14 cellular contexts compared by ENCODE assay signal in genomic region chr12:38883629-38884134, GRCh38. TPM values are rescaled to one million over a fixed set of nuclear protein-coding genes. Genes with fewer than 3 reads are reported as not detected.
DNase-seq lines count a peak whose midpoint lies in the region; ATAC-seq, FAIRE-seq and TF ChIP-seq lines count a peak whose summit lies in the region.
"Had no signal": no experiment of that assay in that cellular context is flagged by ENCODE, and none has a peak within 500 bp of the region (broad histone marks: within the 10 kb centered on the region; RNA-seq: fewer than 3 reads in every experiment).

No MANE protein-coding gene starts in this region.

- peaks cover 20% of the 10 kb centered on the region for H3K4me1 ChIP-seq in left ventricle myocardium inferior
- peaks cover 7% of the 10 kb centered on the region for H3K4me1 ChIP-seq in right cardiac atrium (ENCODE audit: control insufficient read depth, insufficient read depth, low read length)
- no peaks in the 10 kb centered on the region for H3K4me1 ChIP-seq in MM.1S (ENCODE audit: low read length)

- H3K9me3 ChIP-seq in left ventricle myocardium inferior (replicated peaks): peaks cover 18% of the 10 kb centered on the region
- H3K9me3 ChIP-seq in right cardiac atrium (ENCODE audit: control insufficient read depth, low read length): no peaks in the 10 kb centered on the region
- no peaks in the 10 kb centered on the region for H3K9me3 ChIP-seq in MM.1S (replicated peaks; ENCODE audit: insufficient read depth, low read length)

- H3K9me2 ChIP-seq in MM.1S (replicated peaks; ENCODE audit: insufficient read depth, low read length): no peaks in the 10 kb centered on the region

- 65% methylated on average over 3 of the region's 3 CpGs for WGBS in right cardiac atrium

- H3K36me3 Mint-ChIP-seq in central memory CD8-positive, alpha-beta T cell (ENCODE audit: insufficient read depth): no peaks in the 10 kb centered on the region
- H3K36me3 Mint-ChIP-seq: CD4-positive, CD25-positive, alpha-beta regulatory T cell had no signal

- H4K20me1 ChIP-seq in MM.1S (ENCODE audit: insufficient read depth, low read length): no peaks in the 10 kb centered on the region; the same call in 1 of the 2 replicates

- H3K79me2 ChIP-seq in MM.1S (ENCODE audit: low read length): peaks cover 30% of the 10 kb centered on the region

- H3K27me3 ChIP-seq in left ventricle myocardium inferior (ENCODE audit: low read depth) (no peaks in the 10 kb centered on the region), right cardiac atrium (ENCODE audit: control insufficient read depth, insufficient read depth) (no peaks in the 10 kb centered on the region), MM.1S (replicated peaks; ENCODE audit: insufficient read depth, low read length) (no peaks in the 10 kb centered on the region)
- H3K27me3 ChIP-seq: BLaER1 treated with 17β-estradiol and CSF1 and Interleukin-3, amounts not matched to agents 10 nM and 100 nM had no signal

- H3K27me3 Mint-ChIP-seq in central memory CD8-positive, alpha-beta T cell: no peaks in the 10 kb centered on the region
- H3K27me3 Mint-ChIP-seq: CD4-positive, CD25-positive, alpha-beta regulatory T cell had no signal

- no peak overlapping the region for H3K9ac ChIP-seq in MM.1S (ENCODE audit: low read length)
- H3K9ac ChIP-seq: BLaER1 treated with 17β-estradiol and CSF1 and Interleukin-3, amounts not matched to agents 10 nM and 100 nM had no signal

- H3F3A ChIP-seq in MM.1S (ENCODE audit: insufficient read depth, low read length): no peaks in the 10 kb centered on the region

- H2AFZ ChIP-seq in MM.1S (ENCODE audit: low read length): no peak overlapping the region

- peak; percentile 52 for FAIRE-seq in urothelium cell line (lab: Jason Lieb, UNC)
- FAIRE-seq: HTR-8/SVneo had no signal

- H3K27ac ChIP-seq in left ventricle myocardium inferior (replicated peaks) (no peak overlapping the region), right cardiac atrium (ENCODE audit: low read length) (no peak overlapping the region), MM.1S (ENCODE audit: low read length) (no peak overlapping the region)
- H3K27ac ChIP-seq: BLaER1 treated with 17β-estradiol and CSF1 and Interleukin-3, amounts not matched to agents 10 nM and 100 nM had no signal

- peak overlapping the region; percentile 1 for H3K27ac Mint-ChIP-seq in central memory CD8-positive, alpha-beta T cell (ENCODE audit: low read depth)
- H3K27ac Mint-ChIP-seq: CD4-positive, CD25-positive, alpha-beta regulatory T cell; HFFc6 had no signal

- ATAC-seq in Right ventricle myocardium superior (ENCODE audit: poor library complexity): peak; percentile 61
- no peak for ATAC-seq in central memory CD8-positive, alpha-beta T cell (replicated peaks; ENCODE audit: extremely low read depth, poor library complexity, severe bottlenecking)
- peak; percentile 81 to 92 for ATAC-seq in right cardiac atrium
- ATAC-seq in GM18858 (IDR thresholded peaks at IDR 0.05; ENCODE audit: unreplicated experiment): no peak

- H3K36me3 ChIP-seq in left ventricle myocardium inferior: peaks cover 4% of the 10 kb centered on the region
- H3K36me3 ChIP-seq in MM.1S (replicated peaks; ENCODE audit: insufficient read depth, low read length): no peaks in the 10 kb centered on the region
- H3K36me3 ChIP-seq: BLaER1 treated with 17β-estradiol and CSF1 and Interleukin-3, amounts not matched to agents 10 nM and 100 nM had no signal

- peaks cover 5% of the 10 kb centered on the region for H3K4me1 Mint-ChIP-seq in central memory CD8-positive, alpha-beta T cell

- intact Hi-C loops in Right ventricle myocardium superior (cut with DNase I) (no loop called here), left ventricle myocardium inferior (cut with micrococcal nuclease) (no loop called here), right cardiac atrium (cut with DNase I) (no loop called here)

- no peak overlapping the region for H3K4me2 ChIP-seq in MM.1S (ENCODE audit: low read depth, low read length)
- H3K4me2 ChIP-seq: BLaER1 treated with 17β-estradiol and CSF1 and Interleukin-3, amounts not matched to agents 10 nM and 100 nM had no signal

- H3K4me3 ChIP-seq in left ventricle myocardium inferior (no peak overlapping the region), right cardiac atrium (ENCODE audit: low read length) (no peak overlapping the region), MM.1S (ENCODE audit: low read length) (no peak overlapping the region)
- H3K4me3 ChIP-seq: BLaER1 treated with 17β-estradiol and CSF1 and Interleukin-3, amounts not matched to agents 10 nM and 100 nM had no signal

- TF ChIP-seq CTCF in left ventricle myocardium inferior (IDR thresholded peaks at IDR 0.05; ENCODE audit: borderline replicate concordance) (no peak), MM.1S (IDR thresholded peaks at IDR 0.05; ENCODE audit: low read length) (no peak)

- no peaks in the 10 kb centered on the region for H3K9me3 Mint-ChIP-seq in central memory CD8-positive, alpha-beta T cell

- DNase-seq in Right ventricle myocardium superior (no peak), left ventricle myocardium inferior (no peak), right cardiac atrium (no peak), urothelium cell line (ENCODE audit: low spot score) (no peak), mesenteric fat pad (ENCODE audit: low spot score) (no peak), MM.1S (no peak)
- DNase-seq in central memory CD8-positive, alpha-beta T cell (ENCODE audit: low spot score in 2 of 2): no peak
- DNase-seq: 8988T; CD4-positive, CD25-positive, alpha-beta regulatory T cell; HCEC 1CT; HFFc6 had no signal

- no peak overlapping the region for H3K4me3 Mint-ChIP-seq in central memory CD8-positive, alpha-beta T cell
- H3K4me3 Mint-ChIP-seq: CD4-positive, CD25-positive, alpha-beta regulatory T cell; HFFc6 had no signal

RNA-seq across cellular contexts. Expression of gene CPNE8, which starts 21.7 kb away (rescaled TPM):
- 10.7 TPM for total RNA-seq in Right ventricle myocardium superior
- total RNA-seq in left ventricle myocardium inferior: 7.2 TPM
- total RNA-seq in right cardiac atrium: 10 to 100 TPM; 26.8 to 39.7 (median 33.8) TPM
- polyA plus RNA-seq in right cardiac atrium: 14.1 TPM
- 34.0 TPM for total RNA-seq in mesenteric fat pad
- total RNA-seq: HFFc6 had no signal

Comparison
In these comparisons a context has a peak if more than half of its experiments do, and no peak if none do; other contexts are left out.
1. ATAC-seq: peak in Right ventricle myocardium superior (single experiment) and right cardiac atrium (2 of 2); none in central memory CD8-positive, alpha-beta T cell (single experiment) and GM18858 (single experiment).